ENCODE assay signal across 1 cellular context in genomic region chr1:110002695-110003094, GRCh38.
A peak's percentile ranks its signal among the peaks of the same experiment; 100 is the strongest.
TF ChIP-seq lines count a peak whose summit lies in the region.

No MANE protein-coding gene starts in this region.

TF ChIP-seq in HEK293, 187 proteins besides CTCF, POLR2A, EP300 and RAD21:
- TF ChIP-seq ZNF416 (tag by site-specific recombination; IDR thresholded peaks at IDR 0.05) (no peak), ZNF692 (tag by site-specific recombination; IDR thresholded peaks at IDR 0.05) (no peak), PRDM10 (tag by site-specific recombination; IDR thresholded peaks at IDR 0.05) (peak; percentile 9; the same call in 1 of the 2 replicates)
TF ChIP-seq in HEK293: peak in this region for 1.
